24 cellular contexts compared by ENCODE assay signal in genomic region chr9:101325053-101325452, GRCh38. TPM values are rescaled to one million over a fixed set of nuclear protein-coding genes. Genes with fewer than 3 reads are reported as not detected.
"Had no signal": no experiment of that assay in that cellular context is flagged by ENCODE, and none has a peak within 500 bp of the region (broad histone marks: within the 10 kb centered on the region; RNA-seq: fewer than 3 reads in every experiment).

No MANE protein-coding gene starts in this region.

- FAIRE-seq: islet of Langerhans, pancreas had no signal

- H3K4me3 ChIP-seq: colonic mucosa, left ventricle myocardium inferior, pancreas, sigmoid colon, stomach had no signal

- H3K27me3 ChIP-seq: colonic mucosa, neutrophil, pancreas, sigmoid colon, stomach had no signal

- ATAC-seq: activated T-cell treated with anti-CD3 and anti-CD28 coated beads, Interleukin-2, amount 50 U/mL, for 4 hours; natural killer cell; stimulated activated effector memory CD8-positive, alpha-beta T cell treated with anti-CD3 and anti-CD28 coated beads, Interleukin-12 subunit alpha, Interleukin-12 subunit beta, amount 100 ng/mL, for 72 hours had no signal

- H3K27ac ChIP-seq: colonic mucosa, epithelial cell of prostate, left ventricle myocardium inferior, neutrophil, sigmoid colon had no signal

- DNase-seq: activated CD4-positive, alpha-beta T cell treated with anti-CD3 and anti-CD28 coated beads, Interleukin-2, amount 10 ng/mL, durations not matched to agents 7 days and 5 days; activated CD4-positive, CD25-positive, alpha-beta regulatory T cell; activated CD8-positive, alpha-beta memory T cell treated with anti-CD3 and anti-CD28 coated beads, Interleukin-2, amount 50 U/mL, for 4 hours; activated naive CD4-positive, alpha-beta T cell treated with anti-CD3 and anti-CD28 coated beads, Interleukin-2, amount 10 ng/mL, durations not matched to agents 7 days and 5 days; activated T-cell treated with anti-CD3 and anti-CD28 coated beads, Interleukin-2, amount 50 U/mL, for 4 hours; aorta; colonic mucosa; endodermal cell; foreskin fibroblast; hippocampal formation; left ventricle myocardium inferior; natural killer cell; pancreas; sigmoid colon; stimulated activated CD4-positive, alpha-beta T cell treated with anti-CD3 and anti-CD28 coated beads, Interleukin-4, amount 100 ng/mL, for 24 hours; stomach; T1000; trophoblast cell had no signal

- H3K4me1 ChIP-seq: colonic mucosa, left ventricle myocardium inferior, sigmoid colon had no signal

- H3K36me3 ChIP-seq: colonic mucosa, left ventricle myocardium inferior, neutrophil, pancreas, sigmoid colon, stomach had no signal

- H3K9me3 ChIP-seq: colonic mucosa, left ventricle myocardium inferior, neutrophil, pancreas, sigmoid colon had no signal

RNA-seq across cellular contexts. Expression of gene BAAT, which starts 59.8 kb away (rescaled TPM):
- total RNA-seq: aorta, endodermal cell, glomerular endothelial cell, left ventricle myocardium inferior, mesenteric fat pad, natural killer cell, sigmoid colon had no signal
- polyA plus RNA-seq: aorta, stomach had no signal
